In the genomic region with DNA sequence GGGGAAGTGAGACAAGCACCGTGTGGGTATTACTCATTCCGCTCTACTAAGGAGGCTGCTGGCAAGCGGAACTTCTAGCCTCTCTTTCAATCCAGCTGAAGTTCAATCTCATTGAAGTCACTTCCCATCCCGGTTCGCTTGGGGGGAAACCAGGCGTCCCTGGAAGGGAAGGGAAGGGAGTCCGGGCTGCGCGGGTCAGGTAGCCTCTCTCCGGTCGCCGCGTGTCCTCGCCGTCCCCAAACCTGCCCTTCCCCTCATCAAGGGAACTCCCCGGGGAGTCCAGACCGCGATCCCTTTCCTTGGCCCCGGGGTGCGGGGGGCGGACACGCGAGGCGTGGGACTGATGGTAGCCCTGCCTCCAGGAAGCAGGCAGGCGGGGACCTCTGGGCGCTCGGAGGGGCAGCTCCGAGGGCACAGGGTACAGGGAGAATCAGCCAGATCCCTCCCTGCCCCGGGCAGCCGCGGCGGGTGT, we compare ENCODE assay signal across 9 cellular contexts. TPM values are rescaled to one million over a fixed set of nuclear protein-coding genes. Genes with fewer than 3 reads are reported as not detected.
A peak's percentile ranks its signal among the peaks of the same experiment; 100 is the strongest.
DNase-seq lines count a peak whose midpoint lies in the region; ATAC-seq, FAIRE-seq and TF ChIP-seq lines count a peak whose summit lies in the region.
"Had no signal": no experiment of that assay in that cellular context is flagged by ENCODE, and none has a peak within 500 bp of the region (broad histone marks: within the 10 kb centered on the region; RNA-seq: fewer than 3 reads in every experiment).

No MANE protein-coding gene starts in this region.

- no peaks in the 10 kb centered on the region for H3K9me3 ChIP-seq in CD4-positive, CD25-positive, alpha-beta regulatory T cell (ENCODE audit: control insufficient read depth in 2 of 2, low read length in 2 of 2)

- no peaks in the 10 kb centered on the region for H3K36me3 ChIP-seq in CD4-positive, CD25-positive, alpha-beta regulatory T cell (ENCODE audit: control insufficient read depth, insufficient read depth, low read length)

- H3K27me3 ChIP-seq in CD4-positive, CD25-positive, alpha-beta regulatory T cell (ENCODE audit: control insufficient read depth, insufficient read depth, low read length) = no peaks in the 10 kb centered on the region

- DNase-seq in CD4-positive, CD25-positive, alpha-beta regulatory T cell = peak in 2 of 3 donors; percentile 78 to 88
- DNase-seq in GM19239 (ENCODE audit: insufficient read length, low spot score) (peak; percentile 73), Right ventricle myocardium superior (no peak), pons (ENCODE audit: low spot score) (peak; percentile 55), NCI-H187 treated with DMSO at 0.1 percent for 48 hours (lab: John Stamatoyannopoulos, UW) (no peak)

- peak; percentile 66 to 71 for ATAC-seq in CD4-positive, CD25-positive, alpha-beta regulatory T cell (ENCODE audit: low read depth in 2 of 2)
- ATAC-seq in HG03354 (IDR thresholded peaks at IDR 0.05; ENCODE audit: poor library complexity, severe bottlenecking, unreplicated experiment) (peak; percentile 74), Right ventricle myocardium superior (ENCODE audit: poor library complexity) (peak; percentile 59)

- H3K4me3 Mint-ChIP-seq in CD4-positive, CD25-positive, alpha-beta regulatory T cell = peak overlapping the region; percentile 96 to 100 (median 100)
- H3K4me3 Mint-ChIP-seq in activated naive CD4-positive, alpha-beta T cell treated with anti-CD3 and anti-CD28 coated beads, Interleukin-2, amount 50 U/mL, for 24 hours = peak overlapping the region; percentile 99

- H3K4me1 Mint-ChIP-seq in CD4-positive, CD25-positive, alpha-beta regulatory T cell = peaks cover 27 to 41% (median 32%) of the 10 kb centered on the region in 4 donors
- H3K4me1 Mint-ChIP-seq in activated naive CD4-positive, alpha-beta T cell treated with anti-CD3 and anti-CD28 coated beads, Interleukin-2, amount 50 U/mL, for 24 hours = peaks cover 40% of the 10 kb centered on the region

- H3K27me3 Mint-ChIP-seq in CD4-positive, CD25-positive, alpha-beta regulatory T cell = peaks cover 4% of the 10 kb centered on the region
- no peaks in the 10 kb centered on the region for H3K27me3 Mint-ChIP-seq in activated naive CD4-positive, alpha-beta T cell treated with anti-CD3 and anti-CD28 coated beads, Interleukin-2, amount 50 U/mL, for 24 hours

- no peaks in the 10 kb centered on the region for H3K36me3 Mint-ChIP-seq in CD4-positive, CD25-positive, alpha-beta regulatory T cell
- no peaks in the 10 kb centered on the region for H3K36me3 Mint-ChIP-seq in activated naive CD4-positive, alpha-beta T cell treated with anti-CD3 and anti-CD28 coated beads, Interleukin-2, amount 50 U/mL, for 24 hours

- peak overlapping the region; percentile 97 for H3K27ac ChIP-seq in CD4-positive, CD25-positive, alpha-beta regulatory T cell (ENCODE audit: insufficient read depth, low read length, poor library complexity, severe bottlenecking)

- FAIRE-seq in GM19239 (lab: Jason Lieb, UNC) = peak; percentile 98
- FAIRE-seq: colon had no signal

- peak overlapping the region; percentile 76 for H3K4me3 ChIP-seq in CD4-positive, CD25-positive, alpha-beta regulatory T cell (ENCODE audit: low read depth, low read length)

- H3K9me3 Mint-ChIP-seq in CD4-positive, CD25-positive, alpha-beta regulatory T cell = peaks cover 0 to 1% (median 0%) of the 10 kb centered on the region in 7 donors
- H3K9me3 Mint-ChIP-seq in activated naive CD4-positive, alpha-beta T cell treated with anti-CD3 and anti-CD28 coated beads, Interleukin-2, amount 50 U/mL, for 24 hours = no peaks in the 10 kb centered on the region

- TF ChIP-seq POLR2A in Raji (IDR thresholded peaks at IDR 0.05; ENCODE audit: insufficient read depth, low read depth, low read length) = peak; percentile 54

- intact Hi-C loops in Right ventricle myocardium superior (cut with DNase I) = no loop called here

- peak overlapping the region; percentile 96 to 99 (median 96) for H3K27ac Mint-ChIP-seq in CD4-positive, CD25-positive, alpha-beta regulatory T cell
- peak overlapping the region; percentile 100 for H3K27ac Mint-ChIP-seq in activated naive CD4-positive, alpha-beta T cell treated with anti-CD3 and anti-CD28 coated beads, Interleukin-2, amount 50 U/mL, for 24 hours

- H3K4me1 ChIP-seq in CD4-positive, CD25-positive, alpha-beta regulatory T cell (ENCODE audit: control insufficient read depth, insufficient read depth, low read length, poor library complexity, severe bottlenecking) = peaks cover 39% of the 10 kb centered on the region

RNA-seq across cellular contexts. Expression of a gene that starts 0.6 kb away (rescaled TPM):
- 150 TPM for total RNA-seq in CD4-positive, CD25-positive, alpha-beta regulatory T cell
- 10 to 100 TPM; 26.2 to 40.2 (median 28.8) TPM for polyA plus RNA-seq in CD4-positive, CD25-positive, alpha-beta regulatory T cell
- total RNA-seq in Right ventricle myocardium superior = 83.7 TPM

Comparison
In these comparisons a context has a peak if more than half of its experiments do, and no peak if none do; other contexts are left out.
1. DNase-seq: peak in CD4-positive, CD25-positive, alpha-beta regulatory T cell (2 of 3), GM19239 (single experiment) and pons (single experiment); none in Right ventricle myocardium superior (single experiment) and NCI-H187 treated with DMSO at 0.1 percent for 48 hours (single experiment).
2. Peak in every context shown above with its lines, with median percentiles within 50 percentile points of each other: ATAC-seq.